ENCODE assay signal across 8 cellular contexts in genomic region chr10:124648738-124649137, GRCh38.
DNase-seq lines count a peak whose midpoint lies in the region; ATAC-seq and TF ChIP-seq lines count a peak whose summit lies in the region.

No MANE protein-coding gene starts in this region.

- H3K27ac Mint-ChIP-seq in nephron: peak overlapping the region; percentile 74 to 96 (median 76)

- H3K9me3 ChIP-seq in upper lobe of left lung: no peaks in the 10 kb centered on the region

- no peaks in the 10 kb centered on the region for H3K9me3 Mint-ChIP-seq in nephron

- ATAC-seq in GM19463 (IDR thresholded peaks at IDR 0.05; ENCODE audit: unreplicated experiment) (peak; percentile 40), esophagus mucosa (peak; percentile 57), upper lobe of left lung (ENCODE audit: low FRiP score in 2 of 2) (peak in 1 of 2 donors; percentile 40), HG03108 (IDR thresholded peaks at IDR 0.05; ENCODE audit: unreplicated experiment) (no peak)

- H3K4me1 Mint-ChIP-seq in nephron: peaks cover 59% of the 10 kb centered on the region

- DNase-seq in NCI-H524 (lab: John Stamatoyannopoulos, UW): peak; percentile 3 to 54
- peak; percentile 67 for DNase-seq in activated T-cell treated with anti-CD3 and anti-CD28 coated beads, Interleukin-2, amount 50 U/mL, for 1 hour
- DNase-seq in upper lobe of left lung: peak in 1 of 2 donors; percentile 81
- no peak for DNase-seq in NK-92 (lab: John Stamatoyannopoulos, UW; ENCODE audit: unreplicated experiment)

- no peak for TF ChIP-seq EP300 in upper lobe of left lung (IDR thresholded peaks at IDR 0.05)

- H3K36me3 ChIP-seq in upper lobe of left lung: no peaks in the 10 kb centered on the region

- H3K4me1 ChIP-seq in upper lobe of left lung: peaks cover 81 to 96% (median 84%) of the 10 kb centered on the region in 4 donors

- WGBS in upper lobe of left lung, 2 donors: 49 to 50% methylated on average over 8 to 9 of the region's 9 CpGs

- H3K4me3 Mint-ChIP-seq in nephron: peak overlapping the region in 1 of 3 experiments; percentile 40

- H3K36me3 Mint-ChIP-seq in nephron (ENCODE audit: low read depth): no peaks in the 10 kb centered on the region

- TF ChIP-seq CTCF in nephron (IDR thresholded peaks at IDR 0.05; ENCODE audit: unreplicated experiment in 3 of 3) (no peak), upper lobe of left lung (IDR thresholded peaks at IDR 0.05) (no peak)

- no peaks in the 10 kb centered on the region for H3K27me3 Mint-ChIP-seq in nephron (ENCODE audit: low read depth)

- peak in 1 of 4 donors; percentile 7 for TF ChIP-seq POLR2A in upper lobe of left lung (IDR thresholded peaks at IDR 0.05)

- H3K27me3 ChIP-seq in upper lobe of left lung: no peaks in the 10 kb centered on the region

- H3K27ac ChIP-seq in upper lobe of left lung: peak overlapping the region; percentile 80 to 87 (median 86)

- H3K4me3 ChIP-seq in upper lobe of left lung: no peak overlapping the region
